8 cellular contexts compared by ENCODE assay signal in genomic region chr4:173334085-173334890, GRCh38. TPM values are rescaled to one million over a fixed set of nuclear protein-coding genes. Genes with fewer than 3 reads are reported as not detected.
DNase-seq lines count a peak whose midpoint lies in the region; ATAC-seq, FAIRE-seq and TF ChIP-seq lines count a peak whose summit lies in the region.

Gene HMGB2 (minus strand): TSS chr4:173334358. CDS start chr4:173333649, 709 bp downstream.

- H3K27me3 ChIP-seq in bronchial epithelial cell (ENCODE audit: control insufficient read depth, insufficient read depth, low read length) = no peaks in the 10 kb centered on the region
- 0 out of 2 replicates have a peak, but pooled peaks cover 5% of the 10 kb centered on the region for H3K27me3 ChIP-seq in iPS-20b (ENCODE audit: insufficient read depth, low read length)

- H3K9me3 ChIP-seq in iPS-20b (ENCODE audit: insufficient read depth, low read depth, low read length) = no peaks in the 10 kb centered on the region

- POLR2A ChIA-PET in AG04449 (lab: Yijun Ruan, JAX) = interaction anchor here (0.5 to 4.0 kb wide), 19 partner anchors 9 to 193 kb away, joined by 3 to 52 read pairs (median 4); partner anchors contain the start of gene SAP30

- ATAC-seq in GM18907 (IDR thresholded peaks at IDR 0.05; ENCODE audit: unreplicated experiment) (peak; percentile 95), HG03159 (IDR thresholded peaks at IDR 0.05; ENCODE audit: unreplicated experiment) (peak; percentile 94)

- TF ChIP-seq CTCF in AG04449 (IDR thresholded peaks at IDR 0.05; ENCODE audit: insufficient read depth, low read length, missing control alignments) (no peak), WI38 (IDR thresholded peaks at IDR 0.05; ENCODE audit: low read depth, low read length) (no peak), bronchial epithelial cell (IDR thresholded peaks at IDR 0.05; ENCODE audit: insufficient read depth, low read length, severe bottlenecking) (no peak)

- DNase-seq in AG04449 (ENCODE audit: low read depth, low spot score) (peak; percentile 100), NCI-H2227 treated with DMSO at 0.1 percent for 48 hours (lab: John Stamatoyannopoulos, UW) (peak; percentile 96), bronchial epithelial cell (ENCODE audit: low read depth) (peak; percentile 98)

- CTCF ChIA-PET in AG04449 (lab: Yijun Ruan, JAX) = interaction anchor here (0.9 to 7.6 kb wide), 9 partner anchors 14 to 321 kb away, joined by 3 to 68 read pairs (median 4); no protein-coding TSS in a partner anchor

- peak; percentile 99 for FAIRE-seq in bronchial epithelial cell (lab: Jason Lieb, UNC)

- H3K4me3 ChIP-seq in AG04449 (ENCODE audit: low read depth, low read length) = peak within 1 kb of the TSS; percentile 98
- peak within 1 kb of the TSS; percentile 97 for H3K4me3 ChIP-seq in WI38 (ENCODE audit: low read depth, low read length)
- H3K4me3 ChIP-seq in bronchial epithelial cell (ENCODE audit: low read depth, low read length) = peak within 1 kb of the TSS; percentile 91
- peak within 1 kb of the TSS; percentile 96 for H3K4me3 ChIP-seq in iPS-20b (ENCODE audit: low read length)
- H3K4me3 ChIP-seq in skin epidermis = peak within 1 kb of the TSS; percentile 85 to 99 (median 94)

- H3K4me1 ChIP-seq in iPS-20b (ENCODE audit: insufficient read depth, low read length) = peaks cover 16% of the 10 kb centered on the region; the same call in 1 of the 2 replicates

- H3K9ac ChIP-seq in iPS-20b (ENCODE audit: low read depth, low read length) = peak within 1 kb of the TSS; percentile 98

- peak within 1 kb of the TSS; percentile 95 for H3K27ac ChIP-seq in iPS-20b (ENCODE audit: low read length)
- peak within 1 kb of the TSS; percentile 84 to 99 (median 96) for H3K27ac ChIP-seq in skin epidermis

- peaks cover 2% of the 10 kb centered on the region for H3K36me3 ChIP-seq in bronchial epithelial cell (ENCODE audit: control insufficient read depth, insufficient read depth, low read length)
- peaks cover 42% of the 10 kb centered on the region for H3K36me3 ChIP-seq in iPS-20b (ENCODE audit: insufficient read depth, low read depth, low read length)

RNA-seq across cellular contexts. Expression of gene HMGB2, which starts in this region (rescaled TPM):
- total RNA-seq in bronchial epithelial cell = 27.9 and 53.8 TPM in 2 replicates

Comparison
In these comparisons a context has a peak if more than half of its experiments do, and no peak if none do; other contexts are left out.
1. Peak in every context shown above with its lines: DNase-seq, ATAC-seq, H3K4me3 ChIP-seq and H3K27ac ChIP-seq.